In genomic region chr18:10143601-10144000, GRCh38 we compare ENCODE assay signal across 15 cellular contexts.
"Had no signal": no experiment of that assay in that cellular context is flagged by ENCODE, and none has a peak within 500 bp of the region (broad histone marks: within the 10 kb centered on the region; RNA-seq: fewer than 3 reads in every experiment).

No MANE protein-coding gene starts in this region.

- H3K36me3 ChIP-seq: neutrophil had no signal

- H3K27me3 ChIP-seq: dorsolateral prefrontal cortex, neutrophil had no signal

- H3K4me3 ChIP-seq: dorsolateral prefrontal cortex had no signal

- DNase-seq: activated CD4-positive, alpha-beta T cell treated with anti-CD3 and anti-CD28 coated beads, Interleukin-2, amount 50 U/mL, for 4 hours; activated gamma-delta T cell; amniotic stem cell; dorsolateral prefrontal cortex; foreskin melanocyte; kidney glomerular epithelial cell; naive thymus-derived CD8-positive, alpha-beta T cell; small intestine; stimulated activated CD4-positive, alpha-beta T cell treated with anti-CD3 and anti-CD28 coated beads, Interleukin-15, amount 100 ng/mL, for 24 hours; stimulated activated CD4-positive, alpha-beta T cell treated with anti-CD3 and anti-CD28 coated beads, Interleukin-2, amount 100 ng/mL, for 48 hours; stimulated activated naive CD8-positive, alpha-beta T cell treated with anti-CD3 and anti-CD28 coated beads, Interleukin-15, amount 100 ng/mL, for 72 hours; SW 1271 had no signal

- H3K9me3 ChIP-seq: neutrophil had no signal

- ATAC-seq: activated naive CD4-positive, alpha-beta T cell treated with anti-CD3 and anti-CD28 coated beads, Interleukin-2, amount 50 U/mL, for 72 hours; naive thymus-derived CD8-positive, alpha-beta T cell; stimulated activated naive CD8-positive, alpha-beta T cell treated with anti-CD3 and anti-CD28 coated beads, Interleukin-15, amount 100 ng/mL, for 72 hours had no signal

- H3K27ac ChIP-seq: dorsolateral prefrontal cortex, epithelial cell of prostate, neutrophil had no signal
